Comparison of ENCODE assay signal across 8 cellular contexts in the genomic region with DNA sequence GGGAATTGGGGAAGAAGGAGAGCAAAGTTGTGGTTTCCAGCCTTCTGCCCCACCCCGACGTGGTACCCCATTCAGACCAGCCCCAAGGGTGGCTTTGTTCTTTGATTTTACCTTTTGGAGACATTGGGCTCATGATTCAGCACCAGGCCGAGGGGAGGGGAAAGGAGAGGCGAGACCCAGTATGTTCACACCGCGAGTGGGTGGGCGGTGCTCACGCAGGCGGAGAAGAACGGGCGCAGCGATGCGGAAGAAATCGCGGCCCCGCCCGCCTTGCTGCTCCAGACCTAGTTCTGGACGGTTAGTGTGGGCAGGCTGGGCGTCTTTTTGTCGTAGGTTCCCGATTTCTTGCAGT. TPM values are rescaled to one million over a fixed set of nuclear protein-coding genes. Genes with fewer than 3 reads are reported as not detected.
A peak's percentile ranks its signal among the peaks of the same experiment; 100 is the strongest.
DNase-seq lines count a peak whose midpoint lies in the region; ATAC-seq, FAIRE-seq and TF ChIP-seq lines count a peak whose summit lies in the region.

No MANE protein-coding gene starts in this region.

- no peak for TF ChIP-seq EP300 in transverse colon (IDR thresholded peaks at IDR 0.05; ENCODE audit: low read depth)

- ATAC-seq in pancreas = peak; percentile 79 to 88 (median 83)
- no peak for ATAC-seq in GM21390 (IDR thresholded peaks at IDR 0.05; ENCODE audit: unreplicated experiment)

- in situ Hi-C loops in KBM-7 (cut with MboI; ENCODE audit: low pct_unique_long_range_greater_than_20kb, low sequenced_read_pairs) (no loop called here), transverse colon (cut with MboI; ENCODE audit: low pct_ligation_motif_present in 1 of 4, low pct_unique_long_range_greater_than_20kb in 1 of 4, low sequenced_read_pairs in 3 of 4) (no loop called here)

- DNase-seq in DMS114 treated with DMSO at 0.1 percent for 48 hours (lab: John Stamatoyannopoulos, UW; ENCODE audit: unreplicated experiment) (peak; percentile 21), KBM-7 (peak; percentile 65), SJSA1 (ENCODE audit: low read depth in 1 of 2, low spot score in 2 of 2) (peak; percentile 53 to 66), cardiac septum (ENCODE audit: low spot score) (peak; percentile 88), pancreas (peak; percentile 59 to 88 (median 78)), transverse colon (peak; percentile 77)
- peak; percentile 25 for DNase-seq in activated naive CD8-positive, alpha-beta T cell treated with anti-CD3 and anti-CD28 coated beads, Interleukin-2, amount 50 U/mL, for 16 hours (ENCODE audit: low read depth, low spot score)

- peak; percentile 27 for TF ChIP-seq POLR2A in transverse colon (IDR thresholded peaks at IDR 0.05)

- no peaks in the 10 kb centered on the region; the same call in 1 of the 2 replicates for H3K9me3 ChIP-seq in SJSA1 (replicated peaks)
- no peaks in the 10 kb centered on the region for H3K9me3 ChIP-seq in pancreas
- H3K9me3 ChIP-seq in transverse colon = no peaks in the 10 kb centered on the region

- TF ChIP-seq CTCF in pancreas (IDR thresholded peaks at IDR 0.05) (no peak), transverse colon (IDR thresholded peaks at IDR 0.05) (no peak)

- FAIRE-seq in pancreas (lab: Jason Lieb, UNC) = no peak

- H3K36me3 ChIP-seq in SJSA1 (no peaks in the 10 kb centered on the region), pancreas (no peaks in the 10 kb centered on the region), transverse colon (no peaks in the 10 kb centered on the region)

- H3K4me3 ChIP-seq in SJSA1 = peak overlapping the region; percentile 49
- H3K4me3 ChIP-seq in pancreas = peak overlapping the region; percentile 60 to 71 (median 65)
- H3K4me3 ChIP-seq in transverse colon = peak overlapping the region; percentile 37 to 82 (median 65)

- H3K27me3 ChIP-seq in SJSA1 (replicated peaks) = peaks cover 11% of the 10 kb centered on the region; the same call in 1 of the 2 replicates
- no peaks in the 10 kb centered on the region for H3K27me3 ChIP-seq in pancreas
- H3K27me3 ChIP-seq in transverse colon = no peaks in the 10 kb centered on the region

- intact Hi-C loops in cardiac septum (cut with DNase I) (no loop called here), pancreas (cut with DNase I) (no loop called here), transverse colon (cut with DNase I; ENCODE audit: low total_unique reads) (no loop called here)

- H3K4me1 ChIP-seq in SJSA1 (replicated peaks) = peaks cover 12% of the 10 kb centered on the region
- H3K4me1 ChIP-seq in pancreas = no peaks in the 10 kb centered on the region
- peaks cover 3 to 22% (median 5%) of the 10 kb centered on the region in 4 donors for H3K4me1 ChIP-seq in transverse colon

- WGBS in pancreas, 2 donors = 0 to 1% methylated on average over 21 of the region's 21 CpGs
- WGBS in transverse colon (ENCODE audit: low coverage in 1 of 2), 2 donors = 1% methylated on average over 21 of the region's 21 CpGs; no CpG with 5 or more reads in 1 of the 2 donors

- H3K27ac ChIP-seq in SJSA1 (no peak overlapping the region), pancreas (peak overlapping the region; percentile 49 to 93 (median 78)), transverse colon (peak overlapping the region; percentile 87 to 93 (median 92))

RNA-seq across cellular contexts. Expression of a gene that starts 1.0 kb away (rescaled TPM):
- total RNA-seq in SJSA1 (2014; rRNA removed; shearing (Covaris generic)) = 2.3 and 11.2 TPM in 2 replicates
- 1.5 TPM for total RNA-seq in cardiac septum
- 1 to 10 TPM; 2.5 to 6.1 (median 3.3) TPM for total RNA-seq in pancreas
- polyA plus RNA-seq in pancreas = 1 to 10 TPM; 1.3 to 3.5 TPM
- 10 to 100 TPM in 2 of 4 donors, 1 to 10 TPM in 1, not detected in 1; 1.1 to 14.1 (median 11.4) TPM for total RNA-seq in transverse colon

RNA-seq across cellular contexts. Expression of a gene that starts 28.5 kb away (rescaled TPM):
- total RNA-seq in SJSA1 (2014; rRNA removed; shearing (Covaris generic)) = 64.8 and 199 TPM in 2 replicates
- total RNA-seq in cardiac septum (19.1 TPM), pancreas (10 to 100 TPM; 19.0 to 28.6 (median 23.5) TPM), transverse colon (100 to 1,000 TPM in 3 of 4 donors, 10 to 100 TPM in 1; 40.8 to 173 (median 105) TPM)
- polyA plus RNA-seq in pancreas = 10 to 100 TPM; 12.6 to 15.5 TPM

Comparison
In these comparisons a context has a peak if more than half of its experiments do, and no peak if none do; other contexts are left out.
1. DNase-seq: peak in every context shown above with its lines; median percentile 88 in cardiac septum; 78 in pancreas; 77 in transverse colon; 65 in KBM-7; 60 in SJSA1; 25 in activated naive CD8-positive, alpha-beta T cell treated with anti-CD3 and anti-CD28 coated beads, Interleukin-2, amount 50 U/mL, for 16 hours; 21 in DMS114 treated with DMSO at 0.1 percent for 48 hours.